ENCODE assay signal across 1 cellular context in genomic region chr12:98737327-98737722, GRCh38.
TF ChIP-seq lines count a peak whose summit lies in the region.

No MANE protein-coding gene starts in this region.

TF ChIP-seq in endothelial cell of umbilical vein, 7 proteins besides CTCF, POLR2A, EP300 and RAD21 (continued from another document):
- no peak for TF ChIP-seq FOS (IDR thresholded peaks at IDR 0.05; ENCODE audit: borderline replicate concordance, insufficient read depth, low read length)
